In genomic region chr15:91329914-91330313, GRCh38 we compare ENCODE assay signal across 24 cellular contexts.
DNase-seq lines count a peak whose midpoint lies in the region; ATAC-seq lines count a peak whose summit lies in the region.
"Had no signal": no experiment of that assay in that cellular context is flagged by ENCODE, and none has a peak within 500 bp of the region (broad histone marks: within the 10 kb centered on the region; RNA-seq: fewer than 3 reads in every experiment).

No MANE protein-coding gene starts in this region.

- H3K36me3 Mint-ChIP-seq in activated naive CD8-positive, alpha-beta T cell treated with anti-CD3 and anti-CD28 coated beads, Interleukin-2, amount 10 ng/mL, durations not matched to agents 7 days and 5 days: peaks cover 54% of the 10 kb centered on the region
- peaks cover 2% of the 10 kb centered on the region for H3K36me3 Mint-ChIP-seq in activated naive CD8-positive, alpha-beta T cell treated with anti-CD3 and anti-CD28 coated beads for 36 hours
- peaks cover 33% of the 10 kb centered on the region for H3K36me3 Mint-ChIP-seq in activated CD8-positive, alpha-beta T cell treated with anti-CD3 and anti-CD28 coated beads, Interleukin-2, amount 10 ng/mL, durations not matched to agents 7 days and 5 days (ENCODE audit: low read depth)

- no peaks in the 10 kb centered on the region for H3K27me3 Mint-ChIP-seq in activated naive CD8-positive, alpha-beta T cell treated with anti-CD3 and anti-CD28 coated beads, Interleukin-2, amount 10 ng/mL, durations not matched to agents 7 days and 5 days
- no peaks in the 10 kb centered on the region for H3K27me3 Mint-ChIP-seq in activated naive CD8-positive, alpha-beta T cell treated with anti-CD3 and anti-CD28 coated beads for 36 hours
- H3K27me3 Mint-ChIP-seq in activated CD8-positive, alpha-beta T cell treated with anti-CD3 and anti-CD28 coated beads, Interleukin-2, amount 10 ng/mL, durations not matched to agents 7 days and 5 days (ENCODE audit: low read depth): peaks cover 10% of the 10 kb centered on the region

- no peak for DNase-seq in activated naive CD8-positive, alpha-beta T cell treated with anti-CD3 and anti-CD28 coated beads, Interleukin-2, amount 10 ng/mL, durations not matched to agents 7 days and 5 days
- no peak for DNase-seq in activated naive CD8-positive, alpha-beta T cell treated with anti-CD3 and anti-CD28 coated beads for 36 hours
- peak; percentile 55 to 78 for DNase-seq in Kasumi-1 (lab: John Stamatoyannopoulos, UW)
- no peak for DNase-seq in activated CD8-positive, alpha-beta T cell treated with anti-CD3 and anti-CD28 coated beads, Interleukin-2, amount 10 ng/mL, durations not matched to agents 7 days and 5 days
- no peak for DNase-seq in NCI-H526 treated with DMSO at 0.1 percent for 48 hours (lab: John Stamatoyannopoulos, UW)
- DNase-seq in stimulated activated CD4-positive, alpha-beta T cell treated with anti-CD3 and anti-CD28 coated beads, Interleukin-2, amount 100 ng/mL, for 48 hours: no peak
- DNase-seq: Calu3; CD8-positive, alpha-beta memory T cell; DMS153; GOT3; HCEC 1CT; IMR-90; MG63; NCI-H1092; NCI-H1436; NCI-H187 treated with DMSO at 0.1 percent for 48 hours; NCI-H2107; NCI-H2227 treated with DMSO at 0.1 percent for 48 hours; NCI-H510A; NK-92 treated with Interleukin-12 subunit alpha and Interleukin-12 subunit beta, amount 100 ng/mL, for 24 hours; OCI-M1 had no signal

- POLR2A ChIA-PET in activated naive CD8-positive, alpha-beta T cell treated with anti-CD3 and anti-CD28 coated beads, Interleukin-2, amount 10 ng/mL, durations not matched to agents 7 days and 5 days (lab: Charles Lee): interaction anchor here (1.2 kb wide), 2 partner anchors 14 to 22 kb away, joined by 3 read pairs; no protein-coding TSS in a partner anchor
- POLR2A ChIA-PET in activated CD8-positive, alpha-beta T cell treated with anti-CD3 and anti-CD28 coated beads, Interleukin-2, amount 10 ng/mL, durations not matched to agents 7 days and 5 days (lab: Charles Lee): no interaction called here

- peak overlapping the region; percentile 23 for H3K4me3 Mint-ChIP-seq in activated naive CD8-positive, alpha-beta T cell treated with anti-CD3 and anti-CD28 coated beads, Interleukin-2, amount 10 ng/mL, durations not matched to agents 7 days and 5 days
- H3K4me3 Mint-ChIP-seq in activated naive CD8-positive, alpha-beta T cell treated with anti-CD3 and anti-CD28 coated beads for 36 hours: no peak overlapping the region
- no peak overlapping the region for H3K4me3 Mint-ChIP-seq in activated CD8-positive, alpha-beta T cell treated with anti-CD3 and anti-CD28 coated beads, Interleukin-2, amount 10 ng/mL, durations not matched to agents 7 days and 5 days
- H3K4me3 Mint-ChIP-seq: CD8-positive, alpha-beta memory T cell had no signal

- no peak for ATAC-seq in activated naive CD8-positive, alpha-beta T cell treated with anti-CD3 and anti-CD28 coated beads, Interleukin-2, amount 10 ng/mL, durations not matched to agents 7 days and 5 days (ENCODE audit: low read depth)
- ATAC-seq in activated CD8-positive, alpha-beta T cell treated with anti-CD3 and anti-CD28 coated beads, Interleukin-2, amount 10 ng/mL, durations not matched to agents 7 days and 5 days: no peak
- no peak for ATAC-seq in HG03439 (IDR thresholded peaks at IDR 0.05; ENCODE audit: unreplicated experiment)
- ATAC-seq: A549, Right ventricle myocardium inferior had no signal

- H3K27ac Mint-ChIP-seq in activated naive CD8-positive, alpha-beta T cell treated with anti-CD3 and anti-CD28 coated beads, Interleukin-2, amount 10 ng/mL, durations not matched to agents 7 days and 5 days: peak overlapping the region; percentile 53
- no peak overlapping the region for H3K27ac Mint-ChIP-seq in activated naive CD8-positive, alpha-beta T cell treated with anti-CD3 and anti-CD28 coated beads for 36 hours
- H3K27ac Mint-ChIP-seq in activated CD8-positive, alpha-beta T cell treated with anti-CD3 and anti-CD28 coated beads, Interleukin-2, amount 10 ng/mL, durations not matched to agents 7 days and 5 days: peak overlapping the region; percentile 41

- peaks cover 27% of the 10 kb centered on the region for H3K4me1 Mint-ChIP-seq in activated naive CD8-positive, alpha-beta T cell treated with anti-CD3 and anti-CD28 coated beads, Interleukin-2, amount 10 ng/mL, durations not matched to agents 7 days and 5 days
- H3K4me1 Mint-ChIP-seq in activated naive CD8-positive, alpha-beta T cell treated with anti-CD3 and anti-CD28 coated beads for 36 hours: peaks cover 7% of the 10 kb centered on the region
- H3K4me1 Mint-ChIP-seq in activated CD8-positive, alpha-beta T cell treated with anti-CD3 and anti-CD28 coated beads, Interleukin-2, amount 10 ng/mL, durations not matched to agents 7 days and 5 days (ENCODE audit: low read depth): peaks cover 22% of the 10 kb centered on the region

- CTCF ChIA-PET in activated CD8-positive, alpha-beta T cell treated with anti-CD3 and anti-CD28 coated beads, Interleukin-2, amount 10 ng/mL, durations not matched to agents 7 days and 5 days (lab: Charles Lee): no interaction called here

- peaks cover 29% of the 10 kb centered on the region for H3K9me3 Mint-ChIP-seq in activated naive CD8-positive, alpha-beta T cell treated with anti-CD3 and anti-CD28 coated beads, Interleukin-2, amount 10 ng/mL, durations not matched to agents 7 days and 5 days
- peaks cover 13% of the 10 kb centered on the region for H3K9me3 Mint-ChIP-seq in activated naive CD8-positive, alpha-beta T cell treated with anti-CD3 and anti-CD28 coated beads for 36 hours
- peaks cover 38% of the 10 kb centered on the region for H3K9me3 Mint-ChIP-seq in activated CD8-positive, alpha-beta T cell treated with anti-CD3 and anti-CD28 coated beads, Interleukin-2, amount 10 ng/mL, durations not matched to agents 7 days and 5 days (ENCODE audit: insufficient read depth)

Comparison
In these comparisons a context has a peak if more than half of its experiments do, and no peak if none do; other contexts are left out.
1. DNase-seq: peak in Kasumi-1 (2 of 2); none in activated naive CD8-positive, alpha-beta T cell treated with anti-CD3 and anti-CD28 coated beads, Interleukin-2, amount 10 ng/mL, durations not matched to agents 7 days and 5 days (single experiment), activated naive CD8-positive, alpha-beta T cell treated with anti-CD3 and anti-CD28 coated beads for 36 hours (single experiment), activated CD8-positive, alpha-beta T cell treated with anti-CD3 and anti-CD28 coated beads, Interleukin-2, amount 10 ng/mL, durations not matched to agents 7 days and 5 days (single experiment), NCI-H526 treated with DMSO at 0.1 percent for 48 hours (single experiment) and stimulated activated CD4-positive, alpha-beta T cell treated with anti-CD3 and anti-CD28 coated beads, Interleukin-2, amount 100 ng/mL, for 48 hours (0 of 2).